In genomic region chr1:1757422-1758058, GRCh38 we compare ENCODE assay signal across 22 cellular contexts. TPM values are rescaled to one million over a fixed set of nuclear protein-coding genes. Genes with fewer than 3 reads are reported as not detected.
DNase-seq lines count a peak whose midpoint lies in the region; ATAC-seq and TF ChIP-seq lines count a peak whose summit lies in the region.
"Had no signal": no experiment of that assay in that cellular context is flagged by ENCODE, and none has a peak within 500 bp of the region (broad histone marks: within the 10 kb centered on the region; RNA-seq: fewer than 3 reads in every experiment).

No MANE protein-coding gene starts in this region.

- no peak for TF ChIP-seq POLR2A in adrenal gland (IDR thresholded peaks at IDR 0.05)

- POLR2A ChIA-PET in activated CD4-positive, alpha-beta T cell treated with anti-CD3 and anti-CD28 coated beads, Interleukin-2, amount 10 ng/mL, durations not matched to agents 7 days and 5 days (lab: Charles Lee) = no interaction called here

- no peak overlapping the region for H3K4me3 Mint-ChIP-seq in activated CD4-positive, alpha-beta T cell treated with anti-CD3 and anti-CD28 coated beads, Interleukin-2, amount 10 ng/mL, durations not matched to agents 7 days and 5 days
- H3K4me3 Mint-ChIP-seq: activated B cell treated with CpG ODN at 0.5 μM for 24 hours; CD4-positive, alpha-beta memory T cell; neural crest cell; T-cell had no signal

- H3K36me3 Mint-ChIP-seq in activated CD4-positive, alpha-beta T cell treated with anti-CD3 and anti-CD28 coated beads, Interleukin-2, amount 10 ng/mL, durations not matched to agents 7 days and 5 days (ENCODE audit: low read depth) = peaks cover 19% of the 10 kb centered on the region

- DNase-seq in activated CD4-positive, alpha-beta T cell treated with anti-CD3 and anti-CD28 coated beads, Interleukin-2, amount 10 ng/mL, durations not matched to agents 7 days and 5 days = no peak
- DNase-seq in activated CD4-positive, alpha-beta T cell treated with anti-CD3 and anti-CD28 coated beads for 1 hour = no peak
- DNase-seq in adrenal gland (peak in 2 of 7 donors; percentile 19 to 21), lower lobe of right lung (no peak), cerebellar cortex (ENCODE audit: low spot score) (no peak)
- DNase-seq: 8988T; activated B cell treated with CpG ODN at 0.5 μM for 24 hours; activated gamma-delta T cell treated with Interleukin-2 at 50 U/mL for 16 hours; CD4-positive, alpha-beta memory T cell; NCI-H1048; NCI-H82; RPMI8226; sigmoid colon; stimulated activated CD4-positive, alpha-beta T cell treated with anti-CD3 and anti-CD28 coated beads, Interleukin-4, amount 100 ng/mL, for 1 hour; T-cell had no signal

- CTCF ChIA-PET in activated CD4-positive, alpha-beta T cell treated with anti-CD3 and anti-CD28 coated beads, Interleukin-2, amount 10 ng/mL, durations not matched to agents 7 days and 5 days (lab: Charles Lee) = no interaction called here

- intact Hi-C loops in adrenal gland (cut with DNase I) = no loop called here
- intact Hi-C loops in lower lobe of right lung (cut with DNase I) = no loop called here

- H3K4me1 ChIP-seq in adrenal gland (replicated peaks in 1 of 2) = peaks cover 17 to 18% of the 10 kb centered on the region in 2 donors
- peaks cover 24% of the 10 kb centered on the region for H3K4me1 ChIP-seq in lower lobe of right lung
- H3K4me1 ChIP-seq in subcutaneous abdominal adipose tissue (ENCODE audit: control insufficient read depth in 5 of 5, insufficient read depth in 5 of 5, low read length in 5 of 5) = peaks cover 2 to 28% (median 21%) of the 10 kb centered on the region in 5 donors
- H3K4me1 ChIP-seq: ascending aorta, sigmoid colon had no signal

- peak overlapping the region in 2 of 5 donors; percentile 66 to 69 for H3K9ac ChIP-seq in subcutaneous abdominal adipose tissue (ENCODE audit: low read length in 5 of 5)

- 85 to 94% (median 92%) methylated on average over 16 to 25 of the region's 25 CpGs for WGBS in adrenal gland, 4 donors

- H3K36me3 ChIP-seq in adrenal gland (replicated peaks in 1 of 2) = peaks cover 0 to 83% of the 10 kb centered on the region in 2 donors
- peaks cover 93% of the 10 kb centered on the region for H3K36me3 ChIP-seq in lower lobe of right lung
- H3K36me3 ChIP-seq in subcutaneous abdominal adipose tissue (ENCODE audit: control insufficient read depth in 5 of 5, insufficient read depth in 5 of 5, low read length in 5 of 5) = peaks cover 0 to 89% (median 73%) of the 10 kb centered on the region in 5 donors

- ATAC-seq in lower lobe of right lung (no peak), GM18519 (IDR thresholded peaks at IDR 0.05; ENCODE audit: low FRiP score, unreplicated experiment) (no peak), SK-N-SH treated with all-trans-retinoic acid at 6 μM for 48 hours (no peak)
- ATAC-seq: gastroesophageal sphincter, T-cell had no signal

- H3K4me3 ChIP-seq in adrenal gland = no peak overlapping the region
- H3K4me3 ChIP-seq in lower lobe of right lung = no peak overlapping the region
- H3K4me3 ChIP-seq in subcutaneous abdominal adipose tissue (ENCODE audit: low read depth in 1 of 5, low read length in 5 of 5) = no peak overlapping the region
- H3K4me3 ChIP-seq: ascending aorta, gastroesophageal sphincter, sigmoid colon, thoracic aorta had no signal

- no peaks in the 10 kb centered on the region for H3K4me1 Mint-ChIP-seq in activated CD4-positive, alpha-beta T cell treated with anti-CD3 and anti-CD28 coated beads, Interleukin-2, amount 10 ng/mL, durations not matched to agents 7 days and 5 days
- H3K4me1 Mint-ChIP-seq: activated B cell treated with CpG ODN at 0.5 μM for 24 hours, T-cell had no signal

- peak overlapping the region; percentile 60 for H3K27ac Mint-ChIP-seq in activated CD4-positive, alpha-beta T cell treated with anti-CD3 and anti-CD28 coated beads, Interleukin-2, amount 10 ng/mL, durations not matched to agents 7 days and 5 days
- H3K27ac Mint-ChIP-seq: activated B cell treated with CpG ODN at 0.5 μM for 24 hours, T-cell had no signal

- H3K27ac ChIP-seq in adrenal gland = peak overlapping the region in 3 of 5 donors; percentile 78 to 89 (median 85)
- H3K27ac ChIP-seq in lower lobe of right lung = peak overlapping the region; percentile 70
- H3K27ac ChIP-seq in subcutaneous abdominal adipose tissue (ENCODE audit: low read depth, low read length) = peak overlapping the region; percentile 92
- H3K27ac ChIP-seq: ascending aorta, thoracic aorta had no signal

- no peaks in the 10 kb centered on the region for H3K9me3 Mint-ChIP-seq in activated CD4-positive, alpha-beta T cell treated with anti-CD3 and anti-CD28 coated beads, Interleukin-2, amount 10 ng/mL, durations not matched to agents 7 days and 5 days
- H3K9me3 Mint-ChIP-seq: activated B cell treated with CpG ODN at 0.5 μM for 24 hours, neural crest cell, T-cell had no signal

- H3K9me3 ChIP-seq in adrenal gland (replicated peaks in 1 of 3) (no peaks in the 10 kb centered on the region), lower lobe of right lung (no peaks in the 10 kb centered on the region), subcutaneous abdominal adipose tissue (ENCODE audit: control insufficient read depth in 5 of 5, low read length in 5 of 5) (no peaks in the 10 kb centered on the region)
- H3K9me3 ChIP-seq: ascending aorta, gastroesophageal sphincter, sigmoid colon, thoracic aorta had no signal

- H3K27me3 ChIP-seq in adrenal gland (no peaks in the 10 kb centered on the region), lower lobe of right lung (ENCODE audit: low read depth) (no peaks in the 10 kb centered on the region), subcutaneous abdominal adipose tissue (ENCODE audit: control insufficient read depth in 5 of 5, insufficient read depth in 4 of 5, low read length in 5 of 5) (no peaks in the 10 kb centered on the region)
- H3K27me3 ChIP-seq: ascending aorta, gastroesophageal sphincter, sigmoid colon had no signal

- TF ChIP-seq CTCF in adrenal gland (IDR thresholded peaks at IDR 0.05) (no peak), lower lobe of right lung (IDR thresholded peaks at IDR 0.05) (no peak)

- no peaks in the 10 kb centered on the region for H3K27me3 Mint-ChIP-seq in activated CD4-positive, alpha-beta T cell treated with anti-CD3 and anti-CD28 coated beads, Interleukin-2, amount 10 ng/mL, durations not matched to agents 7 days and 5 days
- H3K27me3 Mint-ChIP-seq: activated B cell treated with CpG ODN at 0.5 μM for 24 hours; CD4-positive, alpha-beta memory T cell; T-cell had no signal

TF ChIP-seq in SK-N-SH treated with all-trans-retinoic acid at 6 μM for 48 hours, 23 proteins besides CTCF, POLR2A, EP300 and RAD21:
- TF ChIP-seq ZC3H10 (CRISPR knock-in tag; IDR thresholded peaks at IDR 0.05) (no peak), ZNF8 (CRISPR knock-in tag; IDR thresholded peaks at IDR 0.05) (no peak), TCF4 (CRISPR knock-in tag; IDR thresholded peaks at IDR 0.05; ENCODE audit: borderline replicate concordance) (no peak), ZNF565 (CRISPR knock-in tag; conservative IDR thresholded peaks at IDR 0.05; ENCODE audit: low read depth) (no peak), ZFP3 (CRISPR knock-in tag; IDR thresholded peaks at IDR 0.05) (no peak), ZFP30 (CRISPR knock-in tag; IDR thresholded peaks at IDR 0.05) (no peak)

RNA-seq across cellular contexts. Expression of gene NADK, which starts 20.7 kb away (rescaled TPM):
- total RNA-seq in activated CD4-positive, alpha-beta T cell treated with anti-CD3 and anti-CD28 coated beads, Interleukin-2, amount 10 ng/mL, durations not matched to agents 7 days and 5 days = 10 to 100 TPM; 76.6 to 78.7 TPM
- total RNA-seq in adrenal gland (100 to 1,000 TPM; 131 to 195 (median 173) TPM), lower lobe of right lung (133 TPM)
- polyA plus RNA-seq in adrenal gland = 100 to 1,000 TPM in 2 of 3 donors, 10 to 100 TPM in 1; 73.0 to 150 (median 102) TPM

RNA-seq across cellular contexts. Expression of gene CDK11A, which starts 33.4 kb away (rescaled TPM):
- total RNA-seq in activated CD4-positive, alpha-beta T cell treated with anti-CD3 and anti-CD28 coated beads, Interleukin-2, amount 10 ng/mL, durations not matched to agents 7 days and 5 days = 10 to 100 TPM; 61.4 to 81.9 TPM
- 10 to 100 TPM in 6 of 8 donors, 1 to 10 TPM in 2; 2.1 to 44.2 (median 25.7) TPM for total RNA-seq in adrenal gland
- polyA plus RNA-seq in adrenal gland = 100 to 1,000 TPM in 1 of 3 donors, 10 to 100 TPM in 2; 15.8 to 302 (median 95.8) TPM
- total RNA-seq in lower lobe of right lung = 56.1 TPM
